In genomic region chr11:44774736-44775135, GRCh38 we compare ENCODE assay signal across 18 cellular contexts. TPM values are rescaled to one million over a fixed set of nuclear protein-coding genes. Genes with fewer than 3 reads are reported as not detected.
A peak's percentile ranks its signal among the peaks of the same experiment; 100 is the strongest.
DNase-seq lines count a peak whose midpoint lies in the region; ATAC-seq and TF ChIP-seq lines count a peak whose summit lies in the region.
"Had no signal": no experiment of that assay in that cellular context is flagged by ENCODE, and none has a peak within 500 bp of the region (broad histone marks: within the 10 kb centered on the region; RNA-seq: fewer than 3 reads in every experiment).

No MANE protein-coding gene starts in this region.

- CTCF ChIA-PET in MCF 10A (lab: Yijun Ruan, JAX) (interaction anchor here (0.6 to 2.1 kb wide), 11 partner anchors 8 to 331 kb away, joined by 3 to 11 read pairs (median 3); no protein-coding TSS in a partner anchor), mammary epithelial cell (lab: Charles Lee; ENCODE audit: low non-redundant PET) (no interaction called here), WTC11 (lab: Charles Lee) (interaction anchor here (0.6 to 5.1 kb wide), 30 partner anchors 8 to 216 kb away, joined by 3 to 50 read pairs (median 6); partner anchors contain the start of gene TSPAN18)

- H3K27me3 Mint-ChIP-seq in MCF 10A (ENCODE audit: insufficient read depth, unreplicated experiment), result no peaks in the 10 kb centered on the region
- H3K27me3 Mint-ChIP-seq in mesothelial cell of epicardium (ENCODE audit: low read depth), result no peaks in the 10 kb centered on the region
- no peaks in the 10 kb centered on the region for H3K27me3 Mint-ChIP-seq in type B pancreatic cell
- no peaks in the 10 kb centered on the region; the same call in 1 of the 2 replicates for H3K27me3 Mint-ChIP-seq in WTC11 (ENCODE audit: low read depth)

- POLR2A ChIA-PET in MCF 10A (lab: Yijun Ruan, JAX) (interaction anchor here (1.8 kb wide), 1 partner anchor 31 kb away, joined by 4 read pairs; no protein-coding TSS in a partner anchor), WTC11 (lab: Charles Lee) (no interaction called here)

- dilution Hi-C loops in mammary epithelial cell (cut with HindIII; ENCODE audit: low sequenced_read_pairs), result no loop called here

- BruUV-seq in MCF 10A (replicated peaks; lab: Mats Ljungman, UMichigan), result no TSS peak
- no TSS peak for BruUV-seq in mammary epithelial cell (replicated peaks; lab: Mats Ljungman, UMichigan)

- no peak overlapping the region for H3K9ac ChIP-seq in mammary epithelial cell (ENCODE audit: insufficient read depth, low read length)
- H3K9ac ChIP-seq: SK-N-SH had no signal

- 31% methylated on average over 4 of the region's 4 CpGs for WGBS in mammary epithelial cell (ENCODE audit: low coverage, missing lambda C conversion rate)
- WGBS in esophagus muscularis mucosa, result 43% methylated on average over 4 of the region's 4 CpGs

- H3K4me1 Mint-ChIP-seq in MCF 10A (ENCODE audit: insufficient read depth, unreplicated experiment) (peaks cover 10% of the 10 kb centered on the region), mesothelial cell of epicardium (peaks cover 19% of the 10 kb centered on the region), type B pancreatic cell (ENCODE audit: unreplicated experiment) (peaks cover 47% of the 10 kb centered on the region), WTC11 (peaks cover 71% of the 10 kb centered on the region)
- H3K4me1 Mint-ChIP-seq: natural killer cell had no signal

- H3K27me3 ChIP-seq in mammary epithelial cell (ENCODE audit: insufficient read depth, low read length) (peaks cover 4% of the 10 kb centered on the region), esophagus muscularis mucosa (no peaks in the 10 kb centered on the region)
- H3K27me3 ChIP-seq: pancreas had no signal

- in situ Hi-C loops in mammary epithelial cell (cut with MboI; ENCODE audit: low sequenced_read_pairs in 2 of 2), result no loop called here

- H3K4me3 ChIP-seq in mammary epithelial cell (replicated peaks in 1 of 3; ENCODE audit: insufficient read depth in 1 of 3, low read depth in 2 of 3, low read length in 3 of 3) (no peak overlapping the region), esophagus muscularis mucosa (no peak overlapping the region)
- H3K4me3 ChIP-seq: GM12878, pancreas had no signal

- H3K9me3 Mint-ChIP-seq in MCF 10A (ENCODE audit: unreplicated experiment), result no peaks in the 10 kb centered on the region
- no peaks in the 10 kb centered on the region for H3K9me3 Mint-ChIP-seq in mesothelial cell of epicardium
- H3K9me3 Mint-ChIP-seq in type B pancreatic cell, result no peaks in the 10 kb centered on the region
- H3K9me3 Mint-ChIP-seq in WTC11, result no peaks in the 10 kb centered on the region
- H3K9me3 Mint-ChIP-seq: activated naive CD4-positive, alpha-beta T cell treated with anti-CD3 and anti-CD28 coated beads for 36 hours; activated T-cell treated with anti-CD3 and anti-CD28 coated beads, Interleukin-2, amount 50 U/mL, for 72 hours; natural killer cell had no signal

- H3K27ac ChIP-seq in mammary epithelial cell (ENCODE audit: insufficient read depth, low read depth, low read length) (no peak overlapping the region), esophagus muscularis mucosa (replicated peaks in 1 of 4) (peak overlapping the region; percentile 78 to 85 (median 80))
- H3K27ac ChIP-seq: pancreas, RWPE1 had no signal

- intact Hi-C loops in MCF 10A (cut with micrococcal nuclease), result loop anchor here (1.0 kb wide), 1 partner anchor 153 kb away; no protein-coding TSS in a partner anchor
- intact Hi-C loops in mammary epithelial cell (cut with micrococcal nuclease), result loop anchor here (1.0 to 2.0 kb wide), 4 partner anchors 46 to 218 kb away; no protein-coding TSS in a partner anchor
- intact Hi-C loops in esophagus muscularis mucosa (cut with DNase I), result loop anchor here (5.0 kb wide), 2 partner anchors 47 to 118 kb away; partner anchors contain the start of gene TSPAN18

- no peak for TF ChIP-seq EP300 in esophagus muscularis mucosa (IDR thresholded peaks at IDR 0.05)

- no peak overlapping the region for H3K4me2 ChIP-seq in mammary epithelial cell (ENCODE audit: insufficient read depth, low read depth, low read length)
- H3K4me2 ChIP-seq: SK-N-SH had no signal

- H2AFZ ChIP-seq in mammary epithelial cell (ENCODE audit: low read depth, low read length), result no peak overlapping the region

- ATAC-seq in WTC11, result no peak

- H3K36me3 ChIP-seq in mammary epithelial cell (ENCODE audit: insufficient read depth, low read length) (no peaks in the 10 kb centered on the region), esophagus muscularis mucosa (no peaks in the 10 kb centered on the region)
- H3K36me3 ChIP-seq: pancreas had no signal

- H3K4me1 ChIP-seq in mammary epithelial cell (ENCODE audit: insufficient read depth, low read length), result no peaks in the 10 kb centered on the region
- H3K4me1 ChIP-seq in esophagus muscularis mucosa, result peaks cover 58 to 88% (median 84%) of the 10 kb centered on the region in 4 donors
- H3K4me1 ChIP-seq: pancreas had no signal

- no peaks in the 10 kb centered on the region for H3K79me2 ChIP-seq in mammary epithelial cell (ENCODE audit: insufficient read depth, low read length)

- H3K4me3 Mint-ChIP-seq in MCF 10A (ENCODE audit: unreplicated experiment), result no peak overlapping the region
- no peak overlapping the region for H3K4me3 Mint-ChIP-seq in mesothelial cell of epicardium
- H3K4me3 Mint-ChIP-seq in type B pancreatic cell, result no peak overlapping the region
- no peak overlapping the region for H3K4me3 Mint-ChIP-seq in WTC11
- H3K4me3 Mint-ChIP-seq: activated naive CD4-positive, alpha-beta T cell treated with anti-CD3 and anti-CD28 coated beads for 36 hours; activated T-cell treated with anti-CD3 and anti-CD28 coated beads, Interleukin-2, amount 50 U/mL, for 72 hours; natural killer cell had no signal

- no peak for TF ChIP-seq POLR2A in esophagus muscularis mucosa (IDR thresholded peaks at IDR 0.05; ENCODE audit: low read depth)

- H3K27ac Mint-ChIP-seq in MCF 10A (ENCODE audit: low read depth, unreplicated experiment), result peak overlapping the region; percentile 3
- peak overlapping the region; percentile 12 for H3K27ac Mint-ChIP-seq in mesothelial cell of epicardium
- H3K27ac Mint-ChIP-seq in type B pancreatic cell, result peak overlapping the region; percentile 34
- no peak overlapping the region for H3K27ac Mint-ChIP-seq in WTC11
- H3K27ac Mint-ChIP-seq: activated naive CD4-positive, alpha-beta T cell treated with anti-CD3 and anti-CD28 coated beads for 36 hours; activated T-cell treated with anti-CD3 and anti-CD28 coated beads, Interleukin-2, amount 50 U/mL, for 72 hours; natural killer cell had no signal

- no peaks in the 10 kb centered on the region for H3K9me3 ChIP-seq in mammary epithelial cell (replicated peaks; ENCODE audit: insufficient read depth, low read length)
- H3K9me3 ChIP-seq in esophagus muscularis mucosa, result no peaks in the 10 kb centered on the region
- H3K9me3 ChIP-seq: pancreas, SK-N-SH had no signal

- DNase-seq in MCF 10A (ENCODE audit: unreplicated experiment) (no peak), mammary epithelial cell (no peak), esophagus muscularis mucosa (ENCODE audit: extremely low spot score) (no peak), mesothelial cell of epicardium (ENCODE audit: low spot score in 2 of 2, unreplicated experiment in 2 of 2) (peak in 1 of 2 experiments; percentile 9), type B pancreatic cell (ENCODE audit: extremely low spot score, unreplicated experiment) (no peak), WTC11 (ENCODE audit: low spot score) (no peak)
- DNase-seq in effector CD8-positive, alpha-beta T cell (lab: John Stamatoyannopoulos, UW), result no peak
- no peak for DNase-seq in stimulated activated CD4-positive, alpha-beta T cell treated with anti-CD3 and anti-CD28 coated beads, Interleukin-1b, Interleukin-23, amount 100 ng/mL, for 48 hours
- DNase-seq: cortex of kidney, NCI-H748 treated with DMSO at 0.1 percent for 48 hours had no signal

- TF ChIP-seq CTCF in MCF 10A (IDR thresholded peaks at IDR 0.05; ENCODE audit: unreplicated experiment) (no peak), mammary epithelial cell (conservative IDR thresholded peaks at IDR 0.05 in 1 of 2, IDR thresholded peaks at IDR 0.05 in 1 of 2; ENCODE audit: extremely low read depth in 1 of 2, insufficient read depth in 1 of 2, low read depth in 1 of 2, low read length in 2 of 2) (no peak), esophagus muscularis mucosa (IDR thresholded peaks at IDR 0.05) (no peak), mesothelial cell of epicardium (IDR thresholded peaks at IDR 0.05; ENCODE audit: unreplicated experiment) (no peak), type B pancreatic cell (conservative IDR thresholded peaks at IDR 0.05) (no peak), WTC11 (IDR thresholded peaks at IDR 0.05) (no peak)

- H3K36me3 Mint-ChIP-seq in MCF 10A (ENCODE audit: insufficient read depth, unreplicated experiment), result no peaks in the 10 kb centered on the region
- no peaks in the 10 kb centered on the region for H3K36me3 Mint-ChIP-seq in mesothelial cell of epicardium
- H3K36me3 Mint-ChIP-seq in type B pancreatic cell, result peaks cover 9% of the 10 kb centered on the region
- H3K36me3 Mint-ChIP-seq in WTC11, result no peaks in the 10 kb centered on the region
- H3K36me3 Mint-ChIP-seq: natural killer cell had no signal

- no peaks in the 10 kb centered on the region for H4K20me1 ChIP-seq in mammary epithelial cell (ENCODE audit: insufficient read depth, low read length)

TF ChIP-seq in WTC11, 78 proteins besides CTCF, POLR2A, EP300 and RAD21 (continues in another document):
- TF ChIP-seq ZNF423 (CRISPR knock-in tag; IDR thresholded peaks at IDR 0.05) (no peak), TP53 (CRISPR knock-in tag; IDR thresholded peaks at IDR 0.05) (no peak), ZNF263 (CRISPR knock-in tag; IDR thresholded peaks at IDR 0.05; ENCODE audit: low read depth) (no peak), ZNF416 (CRISPR knock-in tag; IDR thresholded peaks at IDR 0.05) (no peak), RELA (CRISPR knock-in tag; IDR thresholded peaks at IDR 0.05; ENCODE audit: borderline replicate concordance) (no peak), CREM (CRISPR knock-in tag; IDR thresholded peaks at IDR 0.05) (no peak)

RNA-seq across cellular contexts. Expression of gene TSPAN18, which starts 48.0 kb away (rescaled TPM):
- 0.47 and 0.77 TPM in 2 replicates for total RNA-seq in MCF 10A (2022)
- total RNA-seq in mammary epithelial cell, result not detected
- polyA plus RNA-seq in mammary epithelial cell, result 0.08 TPM
- polyA minus RNA-seq in mammary epithelial cell, result 5.0 TPM
- total RNA-seq in esophagus muscularis mucosa, result 10 to 100 TPM; 27.7 to 70.1 (median 50.2) TPM
- total RNA-seq in mesothelial cell of epicardium, result 45.4 to 51.3 TPM (median 47.4 TPM) in 3 replicates
- 29.0 and 52.8 TPM in 2 replicates for total RNA-seq in type B pancreatic cell (ENCODE audit: low replicate concordance)
- total RNA-seq in WTC11 (2021), result 35.2 to 44.7 TPM (median 37.6 TPM) in 3 replicates
- total RNA-seq: bronchial epithelial cell had no signal

Comparison
In these comparisons a context has a peak if more than half of its experiments do, and no peak if none do; other contexts are left out.
1. RNA of gene TSPAN18, which starts 48.0 kb away (total RNA-seq): 27.7 to 70.1 TPM in esophagus muscularis mucosa, 29.0 to 52.8 TPM in type B pancreatic cell, 45.4 to 51.3 TPM in mesothelial cell of epicardium and 35.2 to 44.7 TPM in WTC11; 0.47 to 0.77 TPM in MCF 10A and not detected in mammary epithelial cell; every median in the first group is over 10 times any median in the second.